Comparison of ENCODE assay signal across 13 cellular contexts in the genomic region with DNA sequence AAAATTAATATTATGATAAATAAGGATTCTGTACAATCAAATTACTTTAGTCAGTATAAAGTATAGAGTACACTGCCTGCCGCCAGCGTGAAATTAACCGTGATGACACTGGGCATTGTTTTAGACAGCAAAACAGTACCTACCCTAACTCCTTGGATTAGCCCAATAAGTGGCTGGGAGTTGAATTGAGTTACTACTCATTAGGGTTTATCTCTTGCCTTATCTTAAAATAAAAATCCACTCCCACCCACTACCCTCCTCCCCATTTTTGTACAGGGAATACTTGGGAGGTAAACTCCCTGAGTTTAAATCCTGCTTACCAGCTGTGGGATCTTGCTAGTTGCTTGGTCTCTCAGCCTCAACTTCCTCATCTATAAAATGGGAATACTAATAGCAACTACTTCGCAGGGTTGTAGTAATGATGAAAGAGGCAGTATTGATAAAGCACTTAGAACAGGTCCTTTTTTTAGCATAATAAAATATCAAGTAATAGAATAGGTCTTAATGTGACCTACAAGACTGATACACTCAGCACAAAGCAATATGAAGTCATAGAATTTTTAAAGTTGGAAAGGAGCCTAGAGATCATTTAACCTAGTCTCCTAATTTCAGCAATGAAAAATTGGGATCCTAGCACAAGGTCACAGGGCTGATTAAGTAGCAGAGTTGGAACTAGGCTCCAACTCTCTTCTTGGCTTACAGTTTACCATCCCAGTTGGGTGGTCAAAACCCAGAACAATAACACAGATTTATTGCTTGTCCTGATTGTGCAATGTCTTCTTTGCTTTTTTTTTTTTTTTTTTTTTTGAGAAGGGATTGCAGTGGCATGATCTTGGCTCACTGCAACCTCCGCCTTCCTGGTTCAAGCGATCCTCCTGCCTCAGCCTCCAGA. TPM values are rescaled to one million over a fixed set of nuclear protein-coding genes. Genes with fewer than 3 reads are reported as not detected.
DNase-seq lines count a peak whose midpoint lies in the region; ATAC-seq, FAIRE-seq and TF ChIP-seq lines count a peak whose summit lies in the region.
"Had no signal": no experiment of that assay in that cellular context is flagged by ENCODE, and none has a peak within 500 bp of the region (broad histone marks: within the 10 kb centered on the region; RNA-seq: fewer than 3 reads in every experiment).

No MANE protein-coding gene starts in this region.

- ATAC-seq in upper lobe of right lung (peak; percentile 26), GM18517 (IDR thresholded peaks at IDR 0.05; ENCODE audit: unreplicated experiment) (no peak)
- ATAC-seq: activated CD8-positive, alpha-beta T cell treated with anti-CD3 and anti-CD28 coated beads for 36 hours had no signal

- no peaks in the 10 kb centered on the region for H3K9me3 ChIP-seq in osteoblast (ENCODE audit: low read depth, low read length)
- H3K9me3 ChIP-seq in upper lobe of right lung = no peaks in the 10 kb centered on the region

- H3K4me2 ChIP-seq in osteoblast (ENCODE audit: insufficient read depth, low read length) = no peak overlapping the region

- DNase-seq in amniotic epithelial cell (ENCODE audit: low read depth) (peak; percentile 69), fibroblast of the aortic adventitia (ENCODE audit: low read depth) (peak; percentile 67), osteoblast (ENCODE audit: insufficient read length, low spot score, missing footprints) (peak; percentile 51), upper lobe of right lung (no peak), HTR-8/SVneo (ENCODE audit: insufficient read length, low spot score) (no peak), GM20000 (ENCODE audit: low spot score) (no peak)
- DNase-seq: activated CD8-positive, alpha-beta T cell treated with anti-CD3 and anti-CD28 coated beads for 36 hours; activated naive CD4-positive, alpha-beta T cell treated with anti-CD3 and anti-CD28 coated beads for 36 hours; EL; MM.1S had no signal

- peaks cover 18% of the 10 kb centered on the region for H4K20me1 ChIP-seq in osteoblast (ENCODE audit: insufficient read depth, low read length)

- H3K4me1 ChIP-seq in osteoblast (ENCODE audit: insufficient read depth, low read length) (peaks cover 20% of the 10 kb centered on the region), upper lobe of right lung (peaks cover 48% of the 10 kb centered on the region)

- no peak for FAIRE-seq in HTR-8/SVneo (lab: Jason Lieb, UNC)
- FAIRE-seq: GM12891, TTC549 had no signal

- intact Hi-C loops in upper lobe of right lung (cut with DNase I) = no loop called here

- H3K4me3 ChIP-seq in fibroblast of the aortic adventitia (ENCODE audit: low read depth, low read length) = no peak overlapping the region
- H3K4me3 ChIP-seq in osteoblast (ENCODE audit: insufficient read depth, low read length) = no peak overlapping the region
- no peak overlapping the region for H3K4me3 ChIP-seq in upper lobe of right lung

- H3K27me3 ChIP-seq in osteoblast (ENCODE audit: insufficient read depth, low read length) = no peaks in the 10 kb centered on the region
- no peaks in the 10 kb centered on the region for H3K27me3 ChIP-seq in upper lobe of right lung

- no peak overlapping the region for H2AFZ ChIP-seq in osteoblast (ENCODE audit: low read length)

- H3K36me3 ChIP-seq in osteoblast (ENCODE audit: insufficient read depth, low read length) (no peaks in the 10 kb centered on the region), upper lobe of right lung (no peaks in the 10 kb centered on the region)

- H3K27ac ChIP-seq in osteoblast (ENCODE audit: low read depth, low read length) (peak overlapping the region; percentile 22), upper lobe of right lung (peak overlapping the region; percentile 34)

- H3K79me2 ChIP-seq in osteoblast (ENCODE audit: insufficient read depth, low read length) = peaks cover 67% of the 10 kb centered on the region

- TF ChIP-seq CTCF in fibroblast of the aortic adventitia (IDR thresholded peaks at IDR 0.05; ENCODE audit: insufficient read depth, low read length) (no peak), osteoblast (IDR thresholded peaks at IDR 0.05; ENCODE audit: extremely low read depth, low read depth, low read length) (no peak), upper lobe of right lung (IDR thresholded peaks at IDR 0.05) (no peak), GM20000 (IDR thresholded peaks at IDR 0.05; ENCODE audit: extremely low read depth, missing control alignments) (no peak)

RNA-seq across cellular contexts. Expression of gene PHACTR2, which starts 23.8 kb away (rescaled TPM):
- total RNA-seq in fibroblast of the aortic adventitia (ENCODE audit: low replicate concordance) = 25.8 and 74.7 TPM in 2 replicates
- 71.7 and 76.9 TPM in 2 replicates for total RNA-seq in osteoblast
- 142 TPM for total RNA-seq in upper lobe of right lung

Comparison
In these comparisons a context has a peak if more than half of its experiments do, and no peak if none do; other contexts are left out.
1. DNase-seq: peak in amniotic epithelial cell (single experiment), fibroblast of the aortic adventitia (single experiment) and osteoblast (single experiment); none in upper lobe of right lung (single experiment), HTR-8/SVneo (single experiment) and GM20000 (single experiment).